In genomic region chr20:33559994-33560393, GRCh38 we compare ENCODE assay signal across 13 cellular contexts.
DNase-seq lines count a peak whose midpoint lies in the region; ATAC-seq and TF ChIP-seq lines count a peak whose summit lies in the region.
"Had no signal": no experiment of that assay in that cellular context is flagged by ENCODE, and none has a peak within 500 bp of the region (broad histone marks: within the 10 kb centered on the region; RNA-seq: fewer than 3 reads in every experiment).

No MANE protein-coding gene starts in this region.

- no peaks in the 10 kb centered on the region for H3K36me3 ChIP-seq in CD4-positive, CD25-positive, alpha-beta regulatory T cell (ENCODE audit: control insufficient read depth, insufficient read depth, low read length)
- H3K36me3 ChIP-seq in OCI-LY7 (ENCODE audit: insufficient read depth, low read length) = peaks cover 10% of the 10 kb centered on the region

- no peaks in the 10 kb centered on the region for H3K27me3 ChIP-seq in CD4-positive, CD25-positive, alpha-beta regulatory T cell (ENCODE audit: control insufficient read depth, insufficient read depth, low read length)
- H3K27me3 ChIP-seq: BLaER1 had no signal

- CTCF ChIA-PET in OCI-LY7 (lab: Charles Lee; ENCODE audit: unreplicated experiment) = no interaction called here

- POLR2A ChIA-PET in OCI-LY7 (lab: Charles Lee) = interaction anchor here (1.0 to 1.7 kb wide), 5 partner anchors 9 to 15 kb away, joined by 3 to 7 read pairs (median 4); no protein-coding TSS in a partner anchor

- H3K79me2 ChIP-seq in OCI-LY7 (ENCODE audit: insufficient read depth, low read depth, low read length) = peaks cover 58% of the 10 kb centered on the region

- H3K4me3 Mint-ChIP-seq in CD4-positive, CD25-positive, alpha-beta regulatory T cell = no peak overlapping the region
- no peak overlapping the region for H3K4me3 Mint-ChIP-seq in neural crest cell

- no peak overlapping the region for H2AFZ ChIP-seq in OCI-LY7 (ENCODE audit: low read length)

- H3K4me1 ChIP-seq in CD4-positive, CD25-positive, alpha-beta regulatory T cell (ENCODE audit: control insufficient read depth, insufficient read depth, low read length, poor library complexity, severe bottlenecking) = peaks cover 12% of the 10 kb centered on the region
- peaks cover 54% of the 10 kb centered on the region for H3K4me1 ChIP-seq in OCI-LY7 (ENCODE audit: insufficient read depth, low read length, poor library complexity, severe bottlenecking)

- H3K4me2 ChIP-seq in OCI-LY7 (ENCODE audit: low read length) = peak overlapping the region; percentile 35
- H3K4me2 ChIP-seq: BLaER1 had no signal

- peak overlapping the region in 2 of 3 donors; percentile 20 to 32 for H3K27ac Mint-ChIP-seq in CD4-positive, CD25-positive, alpha-beta regulatory T cell
- H3K27ac Mint-ChIP-seq in neural crest cell (ENCODE audit: unreplicated experiment) = peak overlapping the region; percentile 30

- TF ChIP-seq CTCF in OCI-LY7 (conservative IDR thresholded peaks at IDR 0.05; ENCODE audit: low read length) = no peak
- no peak for TF ChIP-seq CTCF in neural crest cell (conservative IDR thresholded peaks at IDR 0.05)

- H4K20me1 ChIP-seq in OCI-LY7 (ENCODE audit: insufficient read depth, low read length) = no peaks in the 10 kb centered on the region

- peaks cover 4% of the 10 kb centered on the region for H3K27me3 Mint-ChIP-seq in CD4-positive, CD25-positive, alpha-beta regulatory T cell
- H3K27me3 Mint-ChIP-seq in neural crest cell (ENCODE audit: low read depth) = no peaks in the 10 kb centered on the region

- ATAC-seq in CD4-positive, CD25-positive, alpha-beta regulatory T cell (ENCODE audit: low read depth in 2 of 2) = no peak
- no peak for ATAC-seq in GM18909 (IDR thresholded peaks at IDR 0.05; ENCODE audit: poor library complexity, unreplicated experiment)
- ATAC-seq: GM12878 had no signal

- intact Hi-C loops in OCI-LY7 (cut with micrococcal nuclease; ENCODE audit: unreplicated experiment) = no loop called here

- peaks cover 0 to 1% (median 0%) of the 10 kb centered on the region in 7 donors for H3K9me3 Mint-ChIP-seq in CD4-positive, CD25-positive, alpha-beta regulatory T cell
- H3K9me3 Mint-ChIP-seq in neural crest cell = no peaks in the 10 kb centered on the region

- H3K36me3 Mint-ChIP-seq in CD4-positive, CD25-positive, alpha-beta regulatory T cell = peaks cover 10% of the 10 kb centered on the region
- peaks cover 7% of the 10 kb centered on the region for H3K36me3 Mint-ChIP-seq in neural crest cell (ENCODE audit: low read depth)

- no TSS peak for BruUV-seq in OCI-LY7 (replicated peaks; lab: Mats Ljungman, UMichigan)

- H3K9me3 ChIP-seq in CD4-positive, CD25-positive, alpha-beta regulatory T cell (ENCODE audit: control insufficient read depth in 2 of 2, low read length in 2 of 2) = no peaks in the 10 kb centered on the region
- no peaks in the 10 kb centered on the region for H3K9me3 ChIP-seq in OCI-LY7 (ENCODE audit: low read length)
- H3K9me3 ChIP-seq: BLaER1 had no signal

- peaks cover 27 to 34% (median 30%) of the 10 kb centered on the region in 4 donors for H3K4me1 Mint-ChIP-seq in CD4-positive, CD25-positive, alpha-beta regulatory T cell
- peaks cover 7% of the 10 kb centered on the region for H3K4me1 Mint-ChIP-seq in neural crest cell

- H3K4me3 ChIP-seq in CD4-positive, CD25-positive, alpha-beta regulatory T cell (ENCODE audit: low read depth, low read length) = no peak overlapping the region
- H3K4me3 ChIP-seq in OCI-LY7 (ENCODE audit: low read depth, low read length, poor library complexity, severe bottlenecking) = no peak overlapping the region
- H3K4me3 ChIP-seq: BLaER1, GM12878 had no signal

- no peaks in the 10 kb centered on the region for H3K9me2 ChIP-seq in OCI-LY7 (ENCODE audit: insufficient read depth, low read length)

- no peak overlapping the region for H3K27ac ChIP-seq in CD4-positive, CD25-positive, alpha-beta regulatory T cell (ENCODE audit: insufficient read depth, low read length, poor library complexity, severe bottlenecking)
- peak overlapping the region; percentile 99 for H3K27ac ChIP-seq in OCI-LY7 (ENCODE audit: low read depth, low read length, poor library complexity, severe bottlenecking)
- H3K27ac ChIP-seq: 22Rv1, BLaER1 had no signal

- DNase-seq in DMS 273 (lab: John Stamatoyannopoulos, UW; ENCODE audit: unreplicated experiment) (peak; percentile 41), DMS 273 treated with DMSO at 0.1 percent for 48 hours (lab: John Stamatoyannopoulos, UW) (no peak), OCI-LY7 (ENCODE audit: low spot score) (no peak), neural crest cell (ENCODE audit: low read depth, low spot score) (no peak), foreskin melanocyte (no peak)
- no peak for DNase-seq in CD4-positive, CD25-positive, alpha-beta regulatory T cell
- no peak for DNase-seq in activated CD4-positive, alpha-beta T cell treated with anti-CD3 and anti-CD28 coated beads, Interleukin-2, amount 50 U/mL, for 4 hours
- DNase-seq: HCEC 1CT, NCI-H510A had no signal
